Comparison of ENCODE assay signal across 8 cellular contexts in genomic region chr1:44652445-44653106, GRCh38. TPM values are rescaled to one million over a fixed set of nuclear protein-coding genes. Genes with fewer than 3 reads are reported as not detected.
DNase-seq lines count a peak whose midpoint lies in the region; ATAC-seq, FAIRE-seq and TF ChIP-seq lines count a peak whose summit lies in the region.

No MANE protein-coding gene starts in this region.

- CTCF ChIA-PET in MCF 10A (lab: Yijun Ruan, JAX), result interaction anchor here (0.5 to 4.4 kb wide), 65 partner anchors 11 to 1238 kb away, joined by 3 to 70 read pairs (median 4); partner anchors contain the start of genes ARMH1 and TMEM53

- peaks cover 39% of the 10 kb centered on the region for H3K36me3 ChIP-seq in WERI-Rb-1

- H3K9me3 ChIP-seq in WERI-Rb-1 (ENCODE audit: severe bottlenecking), result no peaks in the 10 kb centered on the region

- peak overlapping the region; percentile 43 for H3K27ac Mint-ChIP-seq in MCF 10A (ENCODE audit: low read depth, unreplicated experiment)

- H3K9me3 Mint-ChIP-seq in MCF 10A (ENCODE audit: unreplicated experiment), result no peaks in the 10 kb centered on the region

- no peak overlapping the region for H3K4me3 ChIP-seq in WERI-Rb-1 (ENCODE audit: low read depth, low read length)

- peaks cover 20% of the 10 kb centered on the region for H3K36me3 Mint-ChIP-seq in MCF 10A (ENCODE audit: insufficient read depth, unreplicated experiment)

- no peak overlapping the region for H3K4me3 Mint-ChIP-seq in MCF 10A (ENCODE audit: unreplicated experiment)

- H3K27me3 Mint-ChIP-seq in MCF 10A (ENCODE audit: insufficient read depth, unreplicated experiment), result no peaks in the 10 kb centered on the region

- no peak for ATAC-seq in GM19452 (IDR thresholded peaks at IDR 0.05; ENCODE audit: unreplicated experiment)

- TF ChIP-seq POLR2A in H54 (IDR thresholded peaks at IDR 0.05; ENCODE audit: low read depth, low read length), result no peak

- H3K27ac ChIP-seq in WERI-Rb-1, result peak overlapping the region; percentile 7; the same call in 1 of the 2 replicates

- no peaks in the 10 kb centered on the region for H3K4me1 Mint-ChIP-seq in MCF 10A (ENCODE audit: insufficient read depth, unreplicated experiment)

- peak; percentile 22 for DNase-seq in DMS114 treated with DMSO at 0.1 percent for 48 hours (lab: John Stamatoyannopoulos, UW; ENCODE audit: unreplicated experiment)
- DNase-seq in H54 (ENCODE audit: insufficient read length, low spot score), result peak; percentile 81
- DNase-seq in NCI-H2107 (lab: John Stamatoyannopoulos, UW), result peak; percentile 49
- peak; percentile 82 for DNase-seq in WERI-Rb-1
- DNase-seq in MCF 10A (ENCODE audit: unreplicated experiment), result peak; percentile 74
- DNase-seq in inferior parietal cortex (ENCODE audit: extremely low spot score), result peak; percentile 94
- DNase-seq in stimulated activated CD4-positive, alpha-beta T cell treated with anti-CD3 and anti-CD28 coated beads, Interleukin-1b, Interleukin-23, amount 100 ng/mL, for 48 hours, result peak; percentile 70

- FAIRE-seq in H54 (lab: Jason Lieb, UNC), result peak; percentile 90

- TF ChIP-seq CTCF in WERI-Rb-1 (IDR thresholded peaks at IDR 0.05; ENCODE audit: low read depth, low read length) (peak; percentile 98), MCF 10A (IDR thresholded peaks at IDR 0.05; ENCODE audit: unreplicated experiment) (peak; percentile 97)

- intact Hi-C loops in MCF 10A (cut with micrococcal nuclease), result loop anchor here (1.0 kb wide), 3 partner anchors 43 to 435 kb away; no protein-coding TSS in a partner anchor

- no TSS peak for BruUV-seq in MCF 10A (replicated peaks; lab: Mats Ljungman, UMichigan)

- H3K27me3 ChIP-seq in WERI-Rb-1 (ENCODE audit: insufficient read depth, low read depth, severe bottlenecking), result no peaks in the 10 kb centered on the region

- POLR2A ChIA-PET in MCF 10A (lab: Yijun Ruan, JAX), result interaction anchor here (0.8 to 3.0 kb wide), 11 partner anchors 11 to 435 kb away, joined by 3 to 15 read pairs (median 4); partner anchors contain the start of gene RPS8

RNA-seq across cellular contexts. Expression of gene TMEM53, which starts 21.7 kb away (rescaled TPM):
- 2.2 TPM in 2 replicates for total RNA-seq in MCF 10A (2022)

RNA-seq across cellular contexts. Expression of gene ARMH1, which starts 21.9 kb away (rescaled TPM):
- total RNA-seq in MCF 10A (2022), result 0.65 and 0.96 TPM in 2 replicates

Comparison
In these comparisons a context has a peak if more than half of its experiments do, and no peak if none do; other contexts are left out.
1. DNase-seq: peak in every context shown above with its lines; median percentile 94 in inferior parietal cortex; 82 in WERI-Rb-1; 81 in H54; 74 in MCF 10A; 70 in stimulated activated CD4-positive, alpha-beta T cell treated with anti-CD3 and anti-CD28 coated beads, Interleukin-1b, Interleukin-23, amount 100 ng/mL, for 48 hours; 49 in NCI-H2107; 22 in DMS114 treated with DMSO at 0.1 percent for 48 hours.